In genomic region chr3:53161345-53161819, GRCh38 we compare ENCODE assay signal across 2 cellular contexts.
TF ChIP-seq lines count a peak whose summit lies in the region.

No MANE protein-coding gene starts in this region.

TF ChIP-seq in GM12878, 131 proteins besides CTCF, POLR2A, EP300 and RAD21 (continues in another document):
- TF ChIP-seq RAD51 (IDR thresholded peaks at IDR 0.05): no peak
- no peak for TF ChIP-seq NR2C1 (IDR thresholded peaks at IDR 0.05)
- peak; percentile 86 for TF ChIP-seq IKZF1 (conservative IDR thresholded peaks at IDR 0.05)
- no peak for TF ChIP-seq KDM1A (IDR thresholded peaks at IDR 0.05; ENCODE audit: borderline replicate concordance)
- TF ChIP-seq PAX5 (IDR thresholded peaks at IDR 0.05; ENCODE audit: borderline replicate concordance, low read depth, low read length): no peak
- TF ChIP-seq CREM (IDR thresholded peaks at IDR 0.05; ENCODE audit: low read depth): 0 out of 2 replicates have a peak, but pooled peaks have one; percentile 21
- peak; percentile 66 for TF ChIP-seq LARP7 (IDR thresholded peaks at IDR 0.05)
- TF ChIP-seq MEF2A (IDR thresholded peaks at IDR 0.05; ENCODE audit: insufficient read depth, low read depth, low read length): no peak
- TF ChIP-seq HSF1 (IDR thresholded peaks at IDR 0.05; ENCODE audit: low read depth, low read length): no peak
- TF ChIP-seq BACH1 (IDR thresholded peaks at IDR 0.05; ENCODE audit: borderline replicate concordance): peak; percentile 58; the same call in 1 of the 2 replicates
- no peak for TF ChIP-seq CHD4 (IDR thresholded peaks at IDR 0.05)
- TF ChIP-seq SKIL (IDR thresholded peaks at IDR 0.05; ENCODE audit: low read depth, poor library complexity, severe bottlenecking): no peak
- no peak for TF ChIP-seq MYC (IDR thresholded peaks at IDR 0.05; ENCODE audit: insufficient read depth, insufficient read length, insufficient replicate concordance, low read length, severe bottlenecking)
- TF ChIP-seq ZBTB33 (IDR thresholded peaks at IDR 0.05): no peak
- peak; percentile 60; the same call in 1 of the 2 replicates for TF ChIP-seq SPI1 (IDR thresholded peaks at IDR 0.05; ENCODE audit: borderline replicate concordance, insufficient read depth, low read depth, low read length)
- no peak for TF ChIP-seq E2F8 (IDR thresholded peaks at IDR 0.05; ENCODE audit: low read depth, partially characterized antibody)

TF ChIP-seq in HepG2, 621 proteins besides CTCF, POLR2A, EP300 and RAD21 (continues in another document):
- TF ChIP-seq GLI4 (CRISPR knock-in tag; IDR thresholded peaks at IDR 0.05; ENCODE audit: borderline replicate concordance): no peak
- TF ChIP-seq PRPF4 (IDR thresholded peaks at IDR 0.05; ENCODE audit: low read depth, low read length, poor library complexity, severe bottlenecking): no peak
- no peak for TF ChIP-seq ZNF644 (CRISPR knock-in tag; IDR thresholded peaks at IDR 0.05; ENCODE audit: low read depth)
- 0 out of 2 replicates have a peak, but pooled peaks have one; percentile 13 for TF ChIP-seq YEATS4 (CRISPR knock-in tag; IDR thresholded peaks at IDR 0.05; ENCODE audit: borderline replicate concordance)
- no peak for TF ChIP-seq DDIT3 (CRISPR knock-in tag; IDR thresholded peaks at IDR 0.05)
- TF ChIP-seq GABPB1 (CRISPR knock-in tag; IDR thresholded peaks at IDR 0.05): 0 out of 2 replicates have a peak, but pooled peaks have one; percentile 14
- no peak for TF ChIP-seq ZNF124 (CRISPR knock-in tag; IDR thresholded peaks at IDR 0.05)
- TF ChIP-seq ZNF451 (CRISPR knock-in tag; IDR thresholded peaks at IDR 0.05): no peak
- TF ChIP-seq PCBP2 (optimal IDR thresholded peaks at IDR 0.05; ENCODE audit: low read depth, low read length, poor library complexity, severe bottlenecking): no peak
- peak; percentile 70; the same call in 1 of the 2 replicates for TF ChIP-seq ZNF777 (CRISPR knock-in tag; IDR thresholded peaks at IDR 0.05)
- TF ChIP-seq ZNF614 (CRISPR knock-in tag; IDR thresholded peaks at IDR 0.05; ENCODE audit: borderline replicate concordance): no peak
- TF ChIP-seq ZNF646 (CRISPR knock-in tag; IDR thresholded peaks at IDR 0.05): no peak
- TF ChIP-seq THRA (CRISPR knock-in tag; IDR thresholded peaks at IDR 0.05; ENCODE audit: borderline replicate concordance): no peak
- TF ChIP-seq FLYWCH1 (CRISPR knock-in tag; IDR thresholded peaks at IDR 0.05): no peak
- TF ChIP-seq ZNF441 (CRISPR knock-in tag; IDR thresholded peaks at IDR 0.05; ENCODE audit: borderline replicate concordance): 0 out of 2 replicates have a peak, but pooled peaks have one; percentile 13
- TF ChIP-seq ZNF281 (CRISPR knock-in tag; IDR thresholded peaks at IDR 0.05; ENCODE audit: borderline replicate concordance): peak; percentile 14; the same call in 1 of the 2 replicates
- no peak for TF ChIP-seq NAIF1 (CRISPR knock-in tag; IDR thresholded peaks at IDR 0.05; ENCODE audit: borderline replicate concordance)
- TF ChIP-seq SAP130 (CRISPR knock-in tag; IDR thresholded peaks at IDR 0.05; ENCODE audit: low read depth): peak; percentile 18; the same call in 1 of the 2 replicates
- no peak for TF ChIP-seq ZNF891 (CRISPR knock-in tag; IDR thresholded peaks at IDR 0.05)
- TF ChIP-seq NFKB2 (CRISPR knock-in tag; IDR thresholded peaks at IDR 0.05; ENCODE audit: borderline replicate concordance): no peak
- TF ChIP-seq NR2F6 (IDR thresholded peaks at IDR 0.05): no peak
- no peak for TF ChIP-seq NR2F6 (CRISPR knock-in tag; IDR thresholded peaks at IDR 0.05)
- no peak for TF ChIP-seq ZC3H4 (CRISPR knock-in tag; IDR thresholded peaks at IDR 0.05; ENCODE audit: borderline replicate concordance)
- no peak for TF ChIP-seq REL (CRISPR knock-in tag; conservative IDR thresholded peaks at IDR 0.05)
- TF ChIP-seq ZNF18 (CRISPR knock-in tag; IDR thresholded peaks at IDR 0.05; ENCODE audit: insufficient replicate concordance): no peak
- TF ChIP-seq GLMP (CRISPR knock-in tag; IDR thresholded peaks at IDR 0.05; ENCODE audit: borderline replicate concordance): no peak
- TF ChIP-seq CEBPB (IDR thresholded peaks at IDR 0.05; ENCODE audit: borderline replicate concordance, low read depth, low read length): no peak
- TF ChIP-seq ZNF263 (CRISPR knock-in tag; IDR thresholded peaks at IDR 0.05): peak; percentile 8; the same call in 1 of the 2 replicates
- TF ChIP-seq HOXA5 (CRISPR knock-in tag; IDR thresholded peaks at IDR 0.05): 0 out of 2 replicates have a peak, but pooled peaks have one; percentile 28
- no peak for TF ChIP-seq NCOA5 (CRISPR knock-in tag; IDR thresholded peaks at IDR 0.05)
- TF ChIP-seq ATF7-NPFF (CRISPR knock-in tag; IDR thresholded peaks at IDR 0.05; ENCODE audit: low read depth): 0 out of 2 replicates have a peak, but pooled peaks have one; percentile 46
- no peak for TF ChIP-seq HNF4A (CRISPR knock-in tag; IDR thresholded peaks at IDR 0.05)
- TF ChIP-seq ZBTB7B (CRISPR knock-in tag; IDR thresholded peaks at IDR 0.05): no peak
- no peak for TF ChIP-seq ZNF609 (CRISPR knock-in tag; IDR thresholded peaks at IDR 0.05; ENCODE audit: borderline replicate concordance)
